ENCODE assay signal across 5 cellular contexts in genomic region chr2:12592296-12592695, GRCh38.
"Had no signal": no experiment of that assay in that cellular context is flagged by ENCODE, and none has a peak within 500 bp of the region (broad histone marks: within the 10 kb centered on the region; RNA-seq: fewer than 3 reads in every experiment).

No MANE protein-coding gene starts in this region.

- ATAC-seq: GM23338, HepG2 had no signal

- H3K27ac ChIP-seq: HL-60 had no signal

- H2AFZ ChIP-seq: GM23338 had no signal

- H3K4me3 ChIP-seq: GM23338 had no signal

- DNase-seq: H9, HCEC 1CT had no signal

- H3K4me2 ChIP-seq: GM23338 had no signal
